Comparison of ENCODE assay signal across 8 cellular contexts in the genomic region with DNA sequence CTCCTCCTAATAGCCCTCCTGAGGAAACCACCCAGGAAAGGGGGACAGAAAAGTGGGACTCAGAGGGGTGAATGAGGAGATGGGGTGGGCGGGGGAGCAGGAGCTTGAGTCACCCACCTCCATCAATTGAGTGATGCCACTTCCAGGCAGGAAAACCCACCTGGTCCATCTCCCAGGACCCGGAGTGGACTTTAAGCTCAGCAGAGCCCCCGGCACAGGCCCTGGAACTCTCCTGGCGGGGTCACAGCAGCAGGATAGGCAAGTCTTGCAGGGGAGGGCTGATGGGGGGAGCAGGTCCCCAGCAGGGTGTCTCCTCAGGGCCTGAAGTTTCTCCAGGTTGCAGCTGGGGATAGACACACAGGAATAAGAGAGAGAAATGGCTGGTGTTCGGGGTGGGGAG.
"Had no signal": no experiment of that assay in that cellular context is flagged by ENCODE, and none has a peak within 500 bp of the region (broad histone marks: within the 10 kb centered on the region; RNA-seq: fewer than 3 reads in every experiment).

No MANE protein-coding gene starts in this region.

- DNase-seq: GDM1, GF-D8 had no signal

- ATAC-seq: GM12878 had no signal

- H3K4me3 ChIP-seq: GM12878 had no signal

- FAIRE-seq: G401.6, GM12878, GM12891, GM12892, GM18507, GM19239 had no signal
